ENCODE assay signal across 24 cellular contexts in the genomic region with DNA sequence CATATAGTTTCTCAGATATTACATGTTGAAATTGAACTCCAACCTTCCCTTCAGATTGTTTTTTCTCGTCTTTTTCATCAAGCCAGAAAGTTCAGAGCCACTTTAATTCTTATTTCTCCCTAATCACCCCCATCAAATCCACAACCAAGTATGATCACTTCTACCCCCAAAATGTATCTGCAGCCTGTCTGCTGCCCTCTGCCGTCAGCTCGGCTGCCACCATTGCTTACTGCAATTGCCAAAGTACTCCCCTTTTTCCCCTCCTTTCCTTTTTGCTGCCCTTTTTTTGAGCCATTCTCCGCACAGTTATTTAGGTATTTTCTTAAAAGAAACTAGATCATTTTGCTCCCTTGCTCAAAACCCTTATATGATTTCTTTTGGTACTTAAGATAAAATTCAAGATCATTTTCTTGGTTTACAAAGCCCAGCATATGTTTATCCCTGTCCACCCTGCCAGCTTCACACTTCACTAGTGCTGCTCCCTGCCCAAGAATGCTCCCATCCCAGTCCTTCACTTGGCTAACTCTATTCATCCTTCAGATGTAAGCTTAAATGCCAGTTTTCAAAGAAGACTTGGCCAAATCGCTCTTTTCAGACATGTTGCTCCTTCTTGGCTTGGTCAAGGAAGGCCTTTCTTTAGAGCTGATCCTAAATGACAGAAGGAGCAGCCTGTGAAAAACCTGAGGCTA.
DNase-seq lines count a peak whose midpoint lies in the region; ATAC-seq and TF ChIP-seq lines count a peak whose summit lies in the region.
"Had no signal": no experiment of that assay in that cellular context is flagged by ENCODE, and none has a peak within 500 bp of the region (broad histone marks: within the 10 kb centered on the region; RNA-seq: fewer than 3 reads in every experiment).

No MANE protein-coding gene starts in this region.

- H3K79me1 ChIP-seq in mesendoderm (ENCODE audit: low read length), result no peaks in the 10 kb centered on the region

- CTCF ChIA-PET in AG04449 (lab: Yijun Ruan, JAX), result interaction anchor here (1.1 kb wide), 1 partner anchor 124 kb away, joined by 3 read pairs; no protein-coding TSS in a partner anchor

- H4K8ac ChIP-seq in mesendoderm (ENCODE audit: low read depth, low read length), result no peak overlapping the region

- H3K18ac ChIP-seq in mesendoderm (ENCODE audit: low read length), result no peak overlapping the region

- no peaks in the 10 kb centered on the region for H3K36me3 ChIP-seq in Karpas-422 (ENCODE audit: insufficient read depth, low read length)
- no peaks in the 10 kb centered on the region for H3K36me3 ChIP-seq in mesendoderm (ENCODE audit: control insufficient read depth, insufficient read depth, low read length)
- H3K36me3 ChIP-seq: adrenal gland, HAP-1 had no signal

- no peak overlapping the region for H3K4me2 ChIP-seq in Karpas-422 (ENCODE audit: low read depth, low read length, poor library complexity, severe bottlenecking)
- no peak overlapping the region for H3K4me2 ChIP-seq in mesendoderm (ENCODE audit: low read length)

- no peaks in the 10 kb centered on the region for H4K20me1 ChIP-seq in Karpas-422 (ENCODE audit: insufficient read depth, low read depth, low read length)

- no peak overlapping the region for H3K4ac ChIP-seq in mesendoderm (ENCODE audit: low read depth, low read length)

- no peak overlapping the region for H2BK120ac ChIP-seq in mesendoderm (ENCODE audit: low read depth, low read length)

- H3K9me2 ChIP-seq in Karpas-422 (replicated peaks; ENCODE audit: insufficient read depth, low read length), result no peaks in the 10 kb centered on the region

- WGBS in mesendoderm (ENCODE audit: extremely low coverage, insufficient coverage, low lambda C conversion rate), result no CpG with 5 or more reads among the region's 5 CpGs

- H2BK15ac ChIP-seq in mesendoderm (replicated peaks; ENCODE audit: low read depth), result no peak overlapping the region

- H2AFZ ChIP-seq in Karpas-422 (ENCODE audit: low read length), result no peak overlapping the region

- no peak overlapping the region for H3K56ac ChIP-seq in mesendoderm (ENCODE audit: low read length)

- no peak overlapping the region for H4K5ac ChIP-seq in mesendoderm (ENCODE audit: low read length)

- H3K4me3 ChIP-seq in AG04449 (ENCODE audit: low read depth, low read length) (no peak overlapping the region), Karpas-422 (ENCODE audit: low read length) (no peak overlapping the region), cardiac fibroblast (replicated peaks in 1 of 2; ENCODE audit: low read depth in 2 of 2, low read length in 2 of 2) (no peak overlapping the region), mesendoderm (ENCODE audit: low read length) (no peak overlapping the region)
- H3K4me3 ChIP-seq: adrenal gland, HAP-1, transverse colon had no signal

- H3K4me1 ChIP-seq in Karpas-422 (ENCODE audit: low read length) (no peaks in the 10 kb centered on the region), mesendoderm (ENCODE audit: control insufficient read depth, low read depth, low read length) (peaks cover 2% of the 10 kb centered on the region)
- H3K4me1 ChIP-seq: adrenal gland, HAP-1, transverse colon had no signal

- no peak overlapping the region for H2BK5ac ChIP-seq in mesendoderm (ENCODE audit: low read length)

- ATAC-seq in GM19452 (IDR thresholded peaks at IDR 0.05; ENCODE audit: unreplicated experiment), result no peak
- ATAC-seq in GM19467 (IDR thresholded peaks at IDR 0.05; ENCODE audit: unreplicated experiment), result no peak
- ATAC-seq: CD8-positive, alpha-beta T cell; natural killer cell; stimulated activated memory B cell treated with anti-CD40 and anti-IgM and Interleukin-4, amounts not matched to agents 10 μg/mL and 1 μg/mL and 100 μg/mL, for 72 hours; T-cell had no signal

- H2AK5ac ChIP-seq in mesendoderm (ENCODE audit: low read length), result no peak overlapping the region

- H3K23ac ChIP-seq in mesendoderm (ENCODE audit: low read length), result no peak overlapping the region

- POLR2A ChIA-PET in AG04449 (lab: Yijun Ruan, JAX), result no interaction called here

- peak; percentile 23 for TF ChIP-seq CTCF in AG04449 (IDR thresholded peaks at IDR 0.05; ENCODE audit: insufficient read depth, low read length, missing control alignments)
- TF ChIP-seq CTCF in cardiac fibroblast (IDR thresholded peaks at IDR 0.05; ENCODE audit: low read depth, low read length), result peak; percentile 32

- H3K79me2 ChIP-seq in Karpas-422 (ENCODE audit: low read length), result no peaks in the 10 kb centered on the region
- H3K79me2 ChIP-seq in mesendoderm (ENCODE audit: control insufficient read depth, insufficient read depth, low read length), result no peaks in the 10 kb centered on the region

- H3K27me3 ChIP-seq in Karpas-422 (ENCODE audit: low read length) (no peaks in the 10 kb centered on the region), mesendoderm (ENCODE audit: insufficient read depth, low read length, poor library complexity) (no peaks in the 10 kb centered on the region)
- H3K27me3 ChIP-seq: adrenal gland, transverse colon had no signal

- no peak overlapping the region for H3K27ac ChIP-seq in Karpas-422 (ENCODE audit: low read length)
- H3K27ac ChIP-seq in mesendoderm (ENCODE audit: low read depth, low read length), result no peak overlapping the region
- H3K27ac ChIP-seq: adrenal gland, RWPE1, transverse colon had no signal

- DNase-seq in AG04449 (ENCODE audit: low read depth, low spot score) (no peak), Karpas-422 (peak; percentile 44), cardiac fibroblast (ENCODE audit: low read depth in 2 of 2) (no peak), mesendoderm (peak; percentile 48), HCEC 1CT (no peak)
- DNase-seq in activated CD4-positive, alpha-beta T cell treated with anti-CD3 and anti-CD28 coated beads for 1 hour, result no peak
- DNase-seq: activated CD8-positive, alpha-beta memory T cell treated with anti-CD3 and anti-CD28 coated beads for 24 hours; adrenal gland; CD8-positive, alpha-beta T cell; DMS79 treated with DMSO at 0.1 percent for 48 hours; glutamatergic neuron; Kasumi-1; mammary epithelial cell; natural killer cell; NCI-H1436; NCI-H774; stimulated activated CD4-positive, alpha-beta T cell treated with anti-CD3 and anti-CD28 coated beads, Interleukin-12 subunit alpha, Interleukin-12 subunit beta, amount 100 ng/mL, for 4 hours; T-cell; transverse colon had no signal

- H3K9ac ChIP-seq in Karpas-422 (ENCODE audit: low read length), result no peak overlapping the region
- no peak overlapping the region for H3K9ac ChIP-seq in mesendoderm (ENCODE audit: low read length)

- H3K9me3 ChIP-seq in Karpas-422 (ENCODE audit: low read length), result no peaks in the 10 kb centered on the region
- H3K9me3 ChIP-seq: adrenal gland, HAP-1, transverse colon had no signal

Comparison
In these comparisons a context has a peak if more than half of its experiments do, and no peak if none do; other contexts are left out.
1. DNase-seq: peak in Karpas-422 (single experiment) and mesendoderm (single experiment); none in AG04449 (single experiment), cardiac fibroblast (0 of 2), HCEC 1CT (single experiment) and activated CD4-positive, alpha-beta T cell treated with anti-CD3 and anti-CD28 coated beads for 1 hour (single experiment).